Comparison of ENCODE assay signal across 33 cellular contexts in the genomic region with DNA sequence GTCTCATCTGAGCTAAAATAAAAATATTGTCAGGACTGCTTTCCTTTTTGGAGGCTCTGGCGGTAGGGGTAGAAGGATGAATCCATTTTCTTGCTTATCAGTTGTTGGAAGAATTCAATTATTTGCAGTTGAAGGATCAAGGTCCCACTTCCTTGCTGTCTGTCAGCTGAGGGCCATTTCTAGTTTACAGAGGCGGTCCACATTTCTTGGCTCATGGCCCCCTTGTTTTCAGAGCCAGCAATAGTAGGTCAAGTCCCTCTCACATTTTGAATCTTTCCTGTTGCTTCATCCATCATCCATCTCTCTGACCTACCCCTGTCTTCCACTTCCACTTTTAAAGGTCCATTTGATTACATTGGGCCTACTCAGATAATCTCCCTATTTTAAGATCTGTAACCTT.
A peak's percentile ranks its signal among the peaks of the same experiment; 100 is the strongest.
DNase-seq lines count a peak whose midpoint lies in the region; FAIRE-seq and TF ChIP-seq lines count a peak whose summit lies in the region.
"Had no signal": no experiment of that assay in that cellular context is flagged by ENCODE, and none has a peak within 500 bp of the region (broad histone marks: within the 10 kb centered on the region; RNA-seq: fewer than 3 reads in every experiment).

No MANE protein-coding gene starts in this region.

- H3K27me3 Mint-ChIP-seq in astrocyte (ENCODE audit: low read depth, unreplicated experiment): no peaks in the 10 kb centered on the region
- H3K27me3 Mint-ChIP-seq: B cell; CD4-positive, alpha-beta memory T cell; CD4-positive, alpha-beta T cell; CD4-positive, CD25-positive, alpha-beta regulatory T cell had no signal

- H3K9me3 ChIP-seq in adrenal gland (replicated peaks in 1 of 3) (no peaks in the 10 kb centered on the region), astrocyte (ENCODE audit: insufficient read depth, low read depth, low read length) (no peaks in the 10 kb centered on the region)
- H3K9me3 ChIP-seq: A549; BE2C; BLaER1; BLaER1 treated with 17β-estradiol and CSF1 and Interleukin-3, amounts not matched to agents 10 nM and 100 nM; Caco-2 had no signal

- H3K27me3 ChIP-seq in adrenal gland (peaks cover 9% of the 10 kb centered on the region), astrocyte (ENCODE audit: insufficient read depth, low read length) (no peaks in the 10 kb centered on the region)
- H3K27me3 ChIP-seq: BE2C had no signal

- H3K27ac ChIP-seq in adrenal gland (no peak overlapping the region), astrocyte (ENCODE audit: low read depth, low read length) (no peak overlapping the region)
- H3K27ac ChIP-seq: 22Rv1; A549; BLaER1; BLaER1 treated with 17β-estradiol and CSF1 and Interleukin-3, amounts not matched to agents 10 nM and 100 nM; C4-2B had no signal

- H3K36me3 Mint-ChIP-seq in astrocyte (ENCODE audit: low read depth, unreplicated experiment): no peaks in the 10 kb centered on the region
- H3K36me3 Mint-ChIP-seq: CD14-positive monocyte; CD4-positive, alpha-beta memory T cell; CD4-positive, CD25-positive, alpha-beta regulatory T cell; CD8-positive, alpha-beta memory T cell; CD8-positive, alpha-beta T cell had no signal

- H3K27ac Mint-ChIP-seq in astrocyte (ENCODE audit: unreplicated experiment): no peak overlapping the region
- H3K27ac Mint-ChIP-seq: B cell; CD14-positive monocyte; CD4-positive, alpha-beta memory T cell; CD4-positive, alpha-beta T cell; CD4-positive, CD25-positive, alpha-beta regulatory T cell; CD8-positive, alpha-beta memory T cell; CD8-positive, alpha-beta T cell had no signal

- DNase-seq in adrenal gland: peak; percentile 13 to 61 (median 40)
- no peak for DNase-seq in astrocyte (ENCODE audit: low read depth)
- no peak for DNase-seq in NCI-H345 treated with DMSO at 0.1 percent for 48 hours (lab: John Stamatoyannopoulos, UW; ENCODE audit: unreplicated experiment)
- DNase-seq in GM13977 (ENCODE audit: low spot score): no peak
- DNase-seq: 8988T; ACHN; AML-193; BE2C; C1 segment of cervical spinal cord; Caco-2; Calu3; CD4-positive, alpha-beta memory T cell; CD4-positive, alpha-beta T cell; CD4-positive, CD25-positive, alpha-beta regulatory T cell; CD8-positive, alpha-beta memory T cell; CD8-positive, alpha-beta T cell; COR-L47; DMS 273 treated with DMSO at 0.1 percent for 48 hours; DMS153; DMS53; DMS79; DMS79 treated with DMSO at 0.1 percent for 48 hours; DND-41; EL had no signal

- H3K4me1 Mint-ChIP-seq in astrocyte (ENCODE audit: low read depth, unreplicated experiment): no peaks in the 10 kb centered on the region
- H3K4me1 Mint-ChIP-seq: B cell; CD14-positive monocyte; CD4-positive, alpha-beta memory T cell; CD4-positive, CD25-positive, alpha-beta regulatory T cell; CD8-positive, alpha-beta memory T cell had no signal

- no peak overlapping the region for H3K4me2 ChIP-seq in astrocyte (ENCODE audit: low read length)
- H3K4me2 ChIP-seq: A549; BLaER1; BLaER1 treated with 17β-estradiol and CSF1 and Interleukin-3, amounts not matched to agents 10 nM and 100 nM had no signal

- in situ Hi-C loops in GM13977 (cut with MboI; ENCODE audit: low pct_unique_long_range_greater_than_20kb, low sequenced_read_pairs, unreplicated experiment): no loop called here

- peak; percentile 52 for FAIRE-seq in astrocyte (lab: Jason Lieb, UNC)
- FAIRE-seq: A204.1, A549, D721Med had no signal

- no peak overlapping the region for H2AFZ ChIP-seq in astrocyte (ENCODE audit: low read depth, low read length)

- TF ChIP-seq CTCF in adrenal gland (IDR thresholded peaks at IDR 0.05): no peak
- no peak for TF ChIP-seq CTCF in astrocyte (IDR thresholded peaks at IDR 0.05; ENCODE audit: insufficient read depth, low read depth, low read length)
- no peak for TF ChIP-seq CTCF in GM13977 (IDR thresholded peaks at IDR 0.05; ENCODE audit: extremely low read depth, insufficient read depth, missing control alignments)

- intact Hi-C loops in adrenal gland (cut with DNase I): no loop called here

- H3K79me2 ChIP-seq in astrocyte (ENCODE audit: insufficient read depth, low read length): no peaks in the 10 kb centered on the region

- 8 to 51% (median 39%) methylated on average over 2 of the region's 2 CpGs for WGBS in adrenal gland, 4 donors

- no peak for TF ChIP-seq POLR2A in adrenal gland (IDR thresholded peaks at IDR 0.05)

- no peaks in the 10 kb centered on the region for H3K9me3 Mint-ChIP-seq in astrocyte (ENCODE audit: unreplicated experiment)
- H3K9me3 Mint-ChIP-seq: CD4-positive, alpha-beta T cell had no signal

- H3K9ac ChIP-seq in astrocyte (ENCODE audit: low read length): no peak overlapping the region
- H3K9ac ChIP-seq: BLaER1; BLaER1 treated with 17β-estradiol and CSF1 and Interleukin-3, amounts not matched to agents 10 nM and 100 nM had no signal

- H3K36me3 ChIP-seq in adrenal gland (replicated peaks in 1 of 2) (no peaks in the 10 kb centered on the region), astrocyte (ENCODE audit: insufficient read depth, low read length) (no peaks in the 10 kb centered on the region)
- H3K36me3 ChIP-seq: BE2C; BLaER1; BLaER1 treated with 17β-estradiol and CSF1 and Interleukin-3, amounts not matched to agents 10 nM and 100 nM had no signal

- H3K4me3 Mint-ChIP-seq in astrocyte (ENCODE audit: unreplicated experiment): no peak overlapping the region
- H3K4me3 Mint-ChIP-seq: B cell; CD14-positive monocyte; CD4-positive, alpha-beta memory T cell; CD4-positive, alpha-beta T cell; CD4-positive, CD25-positive, alpha-beta regulatory T cell; CD8-positive, alpha-beta memory T cell; CD8-positive, alpha-beta T cell had no signal

- H4K20me1 ChIP-seq in astrocyte (ENCODE audit: insufficient read depth, low read length): no peaks in the 10 kb centered on the region
- H4K20me1 ChIP-seq: BLaER1; BLaER1 treated with 17β-estradiol and CSF1 and Interleukin-3, amounts not matched to agents 10 nM and 100 nM had no signal

- H3K4me3 ChIP-seq in adrenal gland (no peak overlapping the region), astrocyte (ENCODE audit: insufficient read depth, low read depth, low read length) (no peak overlapping the region)
- H3K4me3 ChIP-seq: A549; BLaER1; BLaER1 treated with 17β-estradiol and CSF1 and Interleukin-3, amounts not matched to agents 10 nM and 100 nM had no signal

- H3K4me1 ChIP-seq in adrenal gland (replicated peaks in 1 of 2) (no peaks in the 10 kb centered on the region), astrocyte (ENCODE audit: insufficient read depth, low read length) (no peaks in the 10 kb centered on the region)
- H3K4me1 ChIP-seq: A549, BE2C, BLaER1 had no signal

Comparison
In these comparisons a context has a peak if more than half of its experiments do, and no peak if none do; other contexts are left out.
1. DNase-seq: peak in adrenal gland (7 of 7); none in astrocyte (single experiment), NCI-H345 treated with DMSO at 0.1 percent for 48 hours (single experiment) and GM13977 (single experiment).